19 cellular contexts compared by ENCODE assay signal in genomic region chr22:24043465-24043864, GRCh38. TPM values are rescaled to one million over a fixed set of nuclear protein-coding genes. Genes with fewer than 3 reads are reported as not detected.
"Had no signal": no experiment of that assay in that cellular context is flagged by ENCODE, and none has a peak within 500 bp of the region (broad histone marks: within the 10 kb centered on the region; RNA-seq: fewer than 3 reads in every experiment).

No MANE protein-coding gene starts in this region.

RNA-seq across cellular contexts. Expression of gene GSTT4, which starts 38.2 kb away (rescaled TPM):
- total RNA-seq: cardiac muscle cell, colonic mucosa, dermis microvascular lymphatic vessel endothelial cell, esophagus mucosa, fibroblast of lung, fibroblast of villous mesenchyme, gastrocnemius medialis, heart right ventricle, left lobe of liver, lower leg skin, mammary epithelial cell, mesothelial cell of epicardium, mucosa of gallbladder, myocyte, natural killer cell, ovary, posterior vena cava, right cardiac atrium, urinary bladder had no signal
- polyA plus RNA-seq: cardiac muscle cell, fibroblast of lung, heart right ventricle, mammary epithelial cell, ovary, right cardiac atrium, urinary bladder had no signal
